ENCODE assay signal across 25 cellular contexts in the genomic region with DNA sequence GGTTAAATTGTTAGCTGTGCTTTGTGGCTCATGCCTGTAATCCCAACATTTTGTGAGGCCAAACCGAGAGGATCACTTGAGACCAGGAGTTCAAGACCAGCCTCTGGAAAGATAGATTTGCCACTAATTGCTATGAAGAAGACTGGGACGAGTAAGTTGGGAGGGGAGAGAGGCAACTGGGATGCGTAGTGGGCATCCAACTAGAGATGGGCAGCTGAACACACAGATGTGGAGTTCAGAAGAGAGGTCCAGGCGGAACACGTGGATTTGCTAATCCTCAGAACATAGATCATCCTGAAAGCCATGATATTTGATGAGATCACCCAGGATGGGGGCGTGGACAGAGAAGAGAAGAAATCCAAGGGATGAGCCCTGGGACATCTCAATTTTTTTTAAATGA. TPM values are rescaled to one million over a fixed set of nuclear protein-coding genes. Genes with fewer than 3 reads are reported as not detected.
"Had no signal": no experiment of that assay in that cellular context is flagged by ENCODE, and none has a peak within 500 bp of the region (broad histone marks: within the 10 kb centered on the region; RNA-seq: fewer than 3 reads in every experiment).

No MANE protein-coding gene starts in this region.

- H3K9me3 ChIP-seq: ovary, right lobe of liver, suprapubic skin, vagina had no signal

- FAIRE-seq: endometrium, frontal cortex, keratinocyte, small intestine had no signal

- H3K4me3 ChIP-seq: ovary, right lobe of liver, suprapubic skin, vagina had no signal

- H3K4me1 ChIP-seq: right lobe of liver, vagina had no signal

- H3K27me3 ChIP-seq: ovary, suprapubic skin, vagina had no signal

- DNase-seq: cortex of kidney; effector memory CD8-positive, alpha-beta T cell; erythroblast; hypothalamus; immature natural killer cell; mammary epithelial cell; mesendoderm; naive thymus-derived CD8-positive, alpha-beta T cell; nephron progenitor cell; occipital lobe; ovary; posterior cingulate gyrus; retina; right lobe of liver; small intestine; stimulated activated CD4-positive, alpha-beta T cell treated with anti-CD3 and anti-CD28 coated beads, Interleukin-15, amount 100 ng/mL, for 24 hours; stimulated activated CD4-positive, alpha-beta T cell treated with anti-CD3 and anti-CD28 coated beads, Interleukin-2, amount 100 ng/mL, for 48 hours; stimulated activated naive B cell treated with anti-CD40 and anti-IgM and Interleukin-4, amounts not matched to agents 10 μg/mL and 1 μg/mL and 100 μg/mL, for 72 hours; trophoblast cell had no signal

- ATAC-seq: effector memory CD8-positive, alpha-beta T cell; naive thymus-derived CD8-positive, alpha-beta T cell; right lobe of liver; stimulated activated naive B cell treated with anti-CD40 and anti-IgM and Interleukin-4, amounts not matched to agents 10 μg/mL and 1 μg/mL and 100 μg/mL, for 72 hours had no signal

- H3K27ac ChIP-seq: ovary, right lobe of liver, suprapubic skin, vagina had no signal

- H3K36me3 ChIP-seq: ovary, right lobe of liver, suprapubic skin, vagina had no signal

RNA-seq across cellular contexts. Expression of a gene that starts 48.7 kb away (rescaled TPM):
- total RNA-seq: dermis microvascular lymphatic vessel endothelial cell; naive thymus-derived CD8-positive, alpha-beta T cell had no signal
- polyA plus RNA-seq: immature natural killer cell; naive thymus-derived CD8-positive, alpha-beta T cell had no signal
